ENCODE assay signal across 8 cellular contexts in genomic region chr5:34929150-34929719, GRCh38. TPM values are rescaled to one million over a fixed set of nuclear protein-coding genes. Genes with fewer than 3 reads are reported as not detected.
DNase-seq lines count a peak whose midpoint lies in the region; ATAC-seq and TF ChIP-seq lines count a peak whose summit lies in the region.

TSS of gene DNAJC21 (plus strand) at chr5:34929559. CDS start at chr5:34929820, 261 bp downstream.

- peak within 1 kb of the TSS; percentile 92 for H3K4me3 ChIP-seq in left ventricle myocardium inferior
- H3K4me3 ChIP-seq in prostate gland: peak within 1 kb of the TSS; percentile 81 to 82

- H3K27ac ChIP-seq in angular gyrus (ENCODE audit: low read depth, low read length) (peak within 1 kb of the TSS; percentile 76), left ventricle myocardium inferior (replicated peaks) (peak within 1 kb of the TSS; percentile 97), prostate gland (peak within 1 kb of the TSS; percentile 91 to 92)

- H3K27me3 ChIP-seq in left ventricle myocardium inferior (ENCODE audit: low read depth) (no peaks in the 10 kb centered on the region), prostate gland (replicated peaks; ENCODE audit: insufficient read depth) (no peaks in the 10 kb centered on the region)

- H3K4me1 ChIP-seq in left ventricle myocardium inferior: peaks cover 29% of the 10 kb centered on the region
- H3K4me1 ChIP-seq in prostate gland (replicated peaks): peaks cover 10% of the 10 kb centered on the region

- peak; percentile 91 for ATAC-seq in GM18502 (IDR thresholded peaks at IDR 0.05; ENCODE audit: poor library complexity, unreplicated experiment)
- ATAC-seq in HG02973 (IDR thresholded peaks at IDR 0.05; ENCODE audit: unreplicated experiment): peak; percentile 87

- H3K9me3 ChIP-seq in left ventricle myocardium inferior (replicated peaks) (no peaks in the 10 kb centered on the region), prostate gland (no peaks in the 10 kb centered on the region)

- TF ChIP-seq CTCF in left ventricle myocardium inferior (IDR thresholded peaks at IDR 0.05; ENCODE audit: borderline replicate concordance) (no peak), prostate gland (IDR thresholded peaks at IDR 0.05) (no peak)

- H3K36me3 ChIP-seq in left ventricle myocardium inferior (peaks cover 31% of the 10 kb centered on the region), prostate gland (no peaks in the 10 kb centered on the region)

- no peak for TF ChIP-seq POLR2A in prostate gland (IDR thresholded peaks at IDR 0.05)

- WGBS in prostate gland: 2% methylated on average over 45 of the region's 62 CpGs

- intact Hi-C loops in T-helper 2 cell treated with Interferon-gamma antibody and Interleukin-4, amounts not matched to agents 100 ng/mL and 5 ng/mL, for 36 hours (cut with micrococcal nuclease): loop anchor here (1.0 to 2.0 kb wide), 3 partner anchors 14 to 1488 kb away; partner anchors contain the start of genes BRIX1, LMBRD2, RAD1 and TARS1
- intact Hi-C loops in left ventricle myocardium inferior (cut with micrococcal nuclease): no loop called here
- intact Hi-C loops in prostate gland (cut with DNase I): loop anchor here (5.0 to 10.0 kb wide), 2 partner anchors 932 to 1484 kb away; partner anchors contain the start of gene TARS1

- DNase-seq in NCI-H1930 (lab: John Stamatoyannopoulos, UW): peak; percentile 99
- peak; percentile 99 for DNase-seq in left ventricle myocardium inferior
- peak; percentile 96 for DNase-seq in prostate gland (ENCODE audit: low spot score)
- DNase-seq in ureter (ENCODE audit: low spot score): peak; percentile 98

RNA-seq across cellular contexts. Expression of gene DNAJC21, which starts in this region (rescaled TPM):
- 51.9 and 52.0 TPM in 2 replicates for total RNA-seq in T-helper 2 cell treated with Interferon-gamma antibody and Interleukin-4, amounts not matched to agents 100 ng/mL and 5 ng/mL, for 36 hours
- total RNA-seq in left ventricle myocardium inferior (55.5 TPM), prostate gland (10 to 100 TPM; 30.6 to 36.5 TPM), ureter (45.3 TPM)

Comparison
In these comparisons a context has a peak if more than half of its experiments do, and no peak if none do; other contexts are left out.
1. Peak in every context shown above with its lines: DNase-seq, ATAC-seq, H3K4me3 ChIP-seq and H3K27ac ChIP-seq.